Comparison of ENCODE assay signal across 28 cellular contexts in the genomic region with DNA sequence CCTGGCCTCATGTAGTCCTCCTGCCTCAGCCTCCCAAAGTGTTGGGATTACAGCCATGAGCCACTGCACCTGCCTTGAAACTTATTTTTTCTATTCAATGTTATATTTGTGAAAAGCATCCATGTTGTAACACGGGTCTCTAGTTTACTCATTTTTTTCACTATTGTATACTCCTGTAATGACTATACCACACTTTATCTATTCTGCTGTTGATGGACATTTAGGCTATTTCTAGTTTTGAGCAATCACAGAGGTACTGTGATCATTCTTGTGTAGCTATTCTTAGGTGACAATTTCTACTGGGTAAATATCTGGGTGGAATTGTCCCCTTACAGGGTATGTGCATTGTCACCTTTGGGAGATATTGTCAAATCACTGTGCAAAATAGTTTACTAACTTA. TPM values are rescaled to one million over a fixed set of nuclear protein-coding genes. Genes with fewer than 3 reads are reported as not detected.
A peak's percentile ranks its signal among the peaks of the same experiment; 100 is the strongest.
DNase-seq lines count a peak whose midpoint lies in the region; ATAC-seq and TF ChIP-seq lines count a peak whose summit lies in the region.
"Had no signal": no experiment of that assay in that cellular context is flagged by ENCODE, and none has a peak within 500 bp of the region (broad histone marks: within the 10 kb centered on the region; RNA-seq: fewer than 3 reads in every experiment).

No MANE protein-coding gene starts in this region.

- no peaks in the 10 kb centered on the region for H3K9me3 Mint-ChIP-seq in activated T-helper 2 cell treated with anti-CD3 and anti-CD28 coated beads, Interferon-gamma antibody, Interleukin-2, Interleukin-4, amounts not matched to agents 10 μg/mL and 5 μg/mL and 100 μg/mL, durations not matched to agents 14 hours and 24 hours and 36 hours
- H3K9me3 Mint-ChIP-seq: CD8-positive, alpha-beta T cell had no signal

- TF ChIP-seq CTCF in GM12865 (IDR thresholded peaks at IDR 0.05; ENCODE audit: insufficient read depth, low read depth, low read length, missing control alignments) = no peak
- TF ChIP-seq CTCF in coronary artery (IDR thresholded peaks at IDR 0.05) = no peak

- intact Hi-C loops in activated T-helper 2 cell treated with anti-CD3 and anti-CD28 coated beads, Interferon-gamma antibody, Interleukin-2, Interleukin-4, amounts not matched to agents 10 μg/mL and 5 μg/mL and 100 μg/mL, durations not matched to agents 14 hours and 24 hours and 36 hours (cut with micrococcal nuclease) = no loop called here

- H3K4me3 Mint-ChIP-seq in activated T-helper 2 cell treated with anti-CD3 and anti-CD28 coated beads, Interferon-gamma antibody, Interleukin-2, Interleukin-4, amounts not matched to agents 10 μg/mL and 5 μg/mL and 100 μg/mL, durations not matched to agents 14 hours and 24 hours and 36 hours (ENCODE audit: low read depth) = no peak overlapping the region
- H3K4me3 Mint-ChIP-seq: B cell; CD8-positive, alpha-beta T cell had no signal

- no peak overlapping the region for H3K27ac ChIP-seq in coronary artery
- H3K27ac ChIP-seq: 22Rv1, C4-2B, GM23248, PC-9, SJCRH30 had no signal

- H3K36me3 Mint-ChIP-seq in activated T-helper 2 cell treated with anti-CD3 and anti-CD28 coated beads, Interferon-gamma antibody, Interleukin-2, Interleukin-4, amounts not matched to agents 10 μg/mL and 5 μg/mL and 100 μg/mL, durations not matched to agents 14 hours and 24 hours and 36 hours (ENCODE audit: low read depth) = no peaks in the 10 kb centered on the region
- H3K36me3 Mint-ChIP-seq: CD8-positive, alpha-beta T cell had no signal

- H3K27me3 Mint-ChIP-seq in activated T-helper 2 cell treated with anti-CD3 and anti-CD28 coated beads, Interferon-gamma antibody, Interleukin-2, Interleukin-4, amounts not matched to agents 10 μg/mL and 5 μg/mL and 100 μg/mL, durations not matched to agents 14 hours and 24 hours and 36 hours (ENCODE audit: low read depth) = peaks cover 1% of the 10 kb centered on the region

- no peak overlapping the region for H3K27ac Mint-ChIP-seq in activated T-helper 2 cell treated with anti-CD3 and anti-CD28 coated beads, Interferon-gamma antibody, Interleukin-2, Interleukin-4, amounts not matched to agents 10 μg/mL and 5 μg/mL and 100 μg/mL, durations not matched to agents 14 hours and 24 hours and 36 hours
- H3K27ac Mint-ChIP-seq: B cell; CD8-positive, alpha-beta T cell had no signal

- no peak overlapping the region for H3K4me3 ChIP-seq in GM12865 (ENCODE audit: low read depth, low read length)
- no peak overlapping the region for H3K4me3 ChIP-seq in coronary artery
- H3K4me3 ChIP-seq: GM23248, MG63, PC-9, SJCRH30 had no signal

- DNase-seq in GM12865 (ENCODE audit: low read depth) (peak; percentile 4), coronary artery (ENCODE audit: low spot score) (no peak), hippocampal formation (lab: John Stamatoyannopoulos, UW) (no peak)
- DNase-seq in activated T-helper 2 cell treated with anti-CD3 and anti-CD28 coated beads, Interferon-gamma antibody, Interleukin-2, Interleukin-4, amounts not matched to agents 10 μg/mL and 5 μg/mL and 100 μg/mL, durations not matched to agents 14 hours and 24 hours and 36 hours (ENCODE audit: low spot score) = no peak
- DNase-seq: Caco-2; CD8-positive, alpha-beta T cell; GM23248; H7; IMR-90; KG1; MG63; NCI-H1105 treated with DMSO at 0.1 percent for 48 hours; NCI-H146; NCI-H2029; NCI-H446 treated with DMSO at 0.1 percent for 48 hours; NCI-H526; NCI-H82; NK-92 treated with Interleukin-12 subunit alpha and Interleukin-12 subunit beta, amount 100 ng/mL, for 24 hours; PC-9; SJCRH30 had no signal

- no peaks in the 10 kb centered on the region for H3K4me1 Mint-ChIP-seq in activated T-helper 2 cell treated with anti-CD3 and anti-CD28 coated beads, Interferon-gamma antibody, Interleukin-2, Interleukin-4, amounts not matched to agents 10 μg/mL and 5 μg/mL and 100 μg/mL, durations not matched to agents 14 hours and 24 hours and 36 hours (ENCODE audit: low read depth)

- ATAC-seq in GM18870 (IDR thresholded peaks at IDR 0.05; ENCODE audit: unreplicated experiment) (peak; percentile 81), HG02852 (IDR thresholded peaks at IDR 0.05; ENCODE audit: unreplicated experiment) (peak; percentile 82), HG03442 (IDR thresholded peaks at IDR 0.05; ENCODE audit: unreplicated experiment) (peak; percentile 70)
- ATAC-seq: CD8-positive, alpha-beta T cell; Right ventricle myocardium inferior; SK-N-SH treated with all-trans-retinoic acid at 6 μM for 48 hours had no signal

RNA-seq across cellular contexts. Expression of gene DRP2, which starts 3.6 kb away (rescaled TPM):
- total RNA-seq in activated T-helper 2 cell treated with anti-CD3 and anti-CD28 coated beads, Interferon-gamma antibody, Interleukin-2, Interleukin-4, amounts not matched to agents 10 μg/mL and 5 μg/mL and 100 μg/mL, durations not matched to agents 14 hours and 24 hours and 36 hours = 0.44 and 0.46 TPM in 2 replicates
- total RNA-seq: B cell; CD8-positive, alpha-beta T cell; Right ventricle myocardium inferior had no signal
